ENCODE assay signal across 15 cellular contexts in the genomic region with DNA sequence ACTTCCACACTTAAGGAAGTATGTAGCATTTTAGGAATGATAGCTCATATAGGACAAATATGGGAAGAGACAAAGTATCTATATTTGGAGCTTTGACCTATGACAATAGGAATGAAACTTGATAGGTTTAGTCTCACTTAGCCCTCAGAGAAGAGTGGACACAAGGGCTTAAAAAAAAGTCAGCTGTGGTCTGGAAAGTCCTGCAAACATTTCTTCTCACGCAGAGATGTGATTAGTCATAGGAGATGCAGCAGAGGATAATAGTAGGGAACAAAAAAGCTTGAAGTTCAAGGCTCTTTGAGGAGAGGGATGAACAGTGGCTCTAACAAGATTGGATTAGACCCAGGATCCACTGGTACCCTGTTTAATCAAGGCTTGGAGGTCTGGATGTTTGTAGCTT. TPM values are rescaled to one million over a fixed set of nuclear protein-coding genes. Genes with fewer than 3 reads are reported as not detected.
DNase-seq lines count a peak whose midpoint lies in the region; ATAC-seq and TF ChIP-seq lines count a peak whose summit lies in the region.
"Had no signal": no experiment of that assay in that cellular context is flagged by ENCODE, and none has a peak within 500 bp of the region (broad histone marks: within the 10 kb centered on the region; RNA-seq: fewer than 3 reads in every experiment).

No MANE protein-coding gene starts in this region.

- H3K4me3 Mint-ChIP-seq in naive thymus-derived CD4-positive, alpha-beta T cell = no peak overlapping the region
- H3K4me3 Mint-ChIP-seq: dendritic cell treated with granulocyte-macrophage colony-stimulating factor and Interleukin-4, amounts not matched to agents 40 ng/mL and 50 ng/mL, for 4 days; stimulated activated naive CD8-positive, alpha-beta T cell treated with anti-CD3 and anti-CD28 coated beads, Interleukin-15, Interleukin-2, amounts not matched to agents 100 ng/mL and 50 ng/mL, for 24 hours had no signal

- H3K79me2 ChIP-seq in osteoblast (ENCODE audit: insufficient read depth, low read length) = no peaks in the 10 kb centered on the region

- H4K20me1 ChIP-seq in osteoblast (ENCODE audit: insufficient read depth, low read length) = no peaks in the 10 kb centered on the region

- H3K27me3 ChIP-seq in brain microvascular endothelial cell (replicated peaks) = no peaks in the 10 kb centered on the region
- H3K27me3 ChIP-seq in osteoblast (ENCODE audit: insufficient read depth, low read length) = peaks cover 15% of the 10 kb centered on the region
- no peaks in the 10 kb centered on the region for H3K27me3 ChIP-seq in naive thymus-derived CD4-positive, alpha-beta T cell (ENCODE audit: control insufficient read depth in 2 of 2, insufficient read depth in 2 of 2, low read length in 2 of 2)
- H3K27me3 ChIP-seq: neutrophil had no signal

- H3K36me3 ChIP-seq in brain microvascular endothelial cell (replicated peaks) (no peaks in the 10 kb centered on the region), osteoblast (ENCODE audit: insufficient read depth, low read length) (no peaks in the 10 kb centered on the region)
- no peaks in the 10 kb centered on the region for H3K36me3 ChIP-seq in naive thymus-derived CD4-positive, alpha-beta T cell (ENCODE audit: control insufficient read depth in 2 of 3, insufficient read depth in 3 of 3, low read length in 3 of 3)
- H3K36me3 ChIP-seq: neutrophil had no signal

- peak overlapping the region; percentile 45 for H3K4me2 ChIP-seq in osteoblast (ENCODE audit: insufficient read depth, low read length)

- in situ Hi-C loops in brain microvascular endothelial cell (cut with HindIII; ENCODE audit: low pct_ligation_motif_present, low sequenced_read_pairs) = no loop called here

- no peaks in the 10 kb centered on the region for H3K4me1 Mint-ChIP-seq in naive thymus-derived CD4-positive, alpha-beta T cell

- H3K4me1 ChIP-seq in osteoblast (ENCODE audit: insufficient read depth, low read length) = peaks cover 11% of the 10 kb centered on the region
- H3K4me1 ChIP-seq in naive thymus-derived CD4-positive, alpha-beta T cell (ENCODE audit: control insufficient read depth in 2 of 2, insufficient read depth in 2 of 2, low read length in 2 of 2) = no peaks in the 10 kb centered on the region

- intact Hi-C loops in naive thymus-derived CD4-positive, alpha-beta T cell (cut with micrococcal nuclease) = no loop called here

- POLR2A ChIA-PET in naive thymus-derived CD4-positive, alpha-beta T cell (lab: Charles Lee) = no interaction called here

- H3K9me3 Mint-ChIP-seq in naive thymus-derived CD4-positive, alpha-beta T cell = peaks cover 0 to under 1% (median 0%) of the 10 kb centered on the region in 11 donors
- H3K9me3 Mint-ChIP-seq: dendritic cell treated with granulocyte-macrophage colony-stimulating factor and Interleukin-4, amounts not matched to agents 40 ng/mL and 50 ng/mL, for 4 days; stimulated activated naive CD8-positive, alpha-beta T cell treated with anti-CD3 and anti-CD28 coated beads, Interleukin-15, Interleukin-2, amounts not matched to agents 100 ng/mL and 50 ng/mL, for 24 hours had no signal

- H3K36me3 Mint-ChIP-seq in naive thymus-derived CD4-positive, alpha-beta T cell = peaks cover 0 to 3% (median 0%) of the 10 kb centered on the region in 5 donors

- CTCF ChIA-PET in naive thymus-derived CD4-positive, alpha-beta T cell (lab: Charles Lee) = no interaction called here

- DNase-seq in EH (ENCODE audit: low read depth) (peak; percentile 98), M059J (ENCODE audit: low read depth) (peak; percentile 92), brain microvascular endothelial cell (peak; percentile 92), osteoblast (ENCODE audit: insufficient read length, low spot score, missing footprints) (no peak), NCI-H2171 treated with DMSO at 0.1 percent for 48 hours (lab: John Stamatoyannopoulos, UW) (no peak)
- no peak for DNase-seq in stimulated activated CD4-positive, alpha-beta T cell treated with anti-CD3 and anti-CD28 coated beads, Interleukin-1b, Interleukin-23, amount 100 ng/mL, for 48 hours
- DNase-seq in naive thymus-derived CD4-positive, alpha-beta T cell = no peak
- DNase-seq: activated CD4-positive, alpha-beta T cell treated with anti-CD3 and anti-CD28 coated beads, Interleukin-2, amount 50 U/mL, for 4 hours; activated naive CD4-positive, alpha-beta T cell; NCI-H1092; NCI-H774; T-helper 1 cell had no signal

- TF ChIP-seq CTCF in brain microvascular endothelial cell (IDR thresholded peaks at IDR 0.05; ENCODE audit: low read depth, low read length, missing control alignments) = no peak
- TF ChIP-seq CTCF in osteoblast (IDR thresholded peaks at IDR 0.05; ENCODE audit: extremely low read depth, low read depth, low read length) = no peak

- H3K4me3 ChIP-seq in brain microvascular endothelial cell (ENCODE audit: low read depth, low read length) (no peak overlapping the region), osteoblast (ENCODE audit: insufficient read depth, low read length) (no peak overlapping the region)
- no peak overlapping the region for H3K4me3 ChIP-seq in naive thymus-derived CD4-positive, alpha-beta T cell (ENCODE audit: low read length)

- no peak overlapping the region for H3K27ac Mint-ChIP-seq in naive thymus-derived CD4-positive, alpha-beta T cell
- H3K27ac Mint-ChIP-seq: dendritic cell treated with granulocyte-macrophage colony-stimulating factor and Interleukin-4, amounts not matched to agents 40 ng/mL and 50 ng/mL, for 4 days; stimulated activated naive CD8-positive, alpha-beta T cell treated with anti-CD3 and anti-CD28 coated beads, Interleukin-15, Interleukin-2, amounts not matched to agents 100 ng/mL and 50 ng/mL, for 24 hours had no signal

- peaks cover 16 to 27% (median 19%) of the 10 kb centered on the region in 5 donors for H3K27me3 Mint-ChIP-seq in naive thymus-derived CD4-positive, alpha-beta T cell
- H3K27me3 Mint-ChIP-seq: dendritic cell treated with granulocyte-macrophage colony-stimulating factor and Interleukin-4, amounts not matched to agents 40 ng/mL and 50 ng/mL, for 4 days had no signal

- no peak overlapping the region for H2AFZ ChIP-seq in osteoblast (ENCODE audit: low read length)

- peak overlapping the region; percentile 70 for H3K27ac ChIP-seq in brain microvascular endothelial cell
- peak overlapping the region; percentile 43 for H3K27ac ChIP-seq in osteoblast (ENCODE audit: low read depth, low read length)
- H3K27ac ChIP-seq in naive thymus-derived CD4-positive, alpha-beta T cell (ENCODE audit: low read depth, low read length) = no peak overlapping the region
- H3K27ac ChIP-seq: neutrophil had no signal

- H3K9me3 ChIP-seq in osteoblast (ENCODE audit: low read depth, low read length) = no peaks in the 10 kb centered on the region
- no peaks in the 10 kb centered on the region for H3K9me3 ChIP-seq in naive thymus-derived CD4-positive, alpha-beta T cell (ENCODE audit: control insufficient read depth in 2 of 3, low read length in 3 of 3)
- H3K9me3 ChIP-seq: neutrophil had no signal

- ATAC-seq in naive thymus-derived CD4-positive, alpha-beta T cell = no peak

RNA-seq across cellular contexts. Expression of gene RNF220, which starts 14.8 kb away (rescaled TPM):
- 56.3 and 72.9 TPM in 2 replicates for total RNA-seq in M059J (2014; rRNA removed; shearing (Covaris generic))
- 53.2 and 58.3 TPM in 2 replicates for total RNA-seq in osteoblast
- 100 to 1,000 TPM in 2 of 5 experiments, 10 to 100 TPM in 3; 84.0 to 127 (median 95.9) TPM for total RNA-seq in naive thymus-derived CD4-positive, alpha-beta T cell
- 100 to 1,000 TPM in 1 of 2 donors, 10 to 100 TPM in 1; 83.1 to 125 TPM for polyA plus RNA-seq in naive thymus-derived CD4-positive, alpha-beta T cell

RNA-seq across cellular contexts. Expression of gene ERI3, which starts 35.2 kb away (rescaled TPM):
- 83.0 and 87.6 TPM in 2 replicates for total RNA-seq in M059J (2014; rRNA removed; shearing (Covaris generic))
- 52.8 and 58.3 TPM in 2 replicates for total RNA-seq in osteoblast
- 10 to 100 TPM; 28.7 to 37.7 (median 36.2) TPM for total RNA-seq in naive thymus-derived CD4-positive, alpha-beta T cell
- polyA plus RNA-seq in naive thymus-derived CD4-positive, alpha-beta T cell = 10 to 100 TPM; 33.6 to 40.4 TPM

Comparison
In these comparisons a context has a peak if more than half of its experiments do, and no peak if none do; other contexts are left out.
1. DNase-seq: peak in EH (single experiment), M059J (single experiment) and brain microvascular endothelial cell (single experiment); none in osteoblast (single experiment), stimulated activated CD4-positive, alpha-beta T cell treated with anti-CD3 and anti-CD28 coated beads, Interleukin-1b, Interleukin-23, amount 100 ng/mL, for 48 hours (single experiment), naive thymus-derived CD4-positive, alpha-beta T cell (0 of 9) and NCI-H2171 treated with DMSO at 0.1 percent for 48 hours (single experiment).